In the genomic region with DNA sequence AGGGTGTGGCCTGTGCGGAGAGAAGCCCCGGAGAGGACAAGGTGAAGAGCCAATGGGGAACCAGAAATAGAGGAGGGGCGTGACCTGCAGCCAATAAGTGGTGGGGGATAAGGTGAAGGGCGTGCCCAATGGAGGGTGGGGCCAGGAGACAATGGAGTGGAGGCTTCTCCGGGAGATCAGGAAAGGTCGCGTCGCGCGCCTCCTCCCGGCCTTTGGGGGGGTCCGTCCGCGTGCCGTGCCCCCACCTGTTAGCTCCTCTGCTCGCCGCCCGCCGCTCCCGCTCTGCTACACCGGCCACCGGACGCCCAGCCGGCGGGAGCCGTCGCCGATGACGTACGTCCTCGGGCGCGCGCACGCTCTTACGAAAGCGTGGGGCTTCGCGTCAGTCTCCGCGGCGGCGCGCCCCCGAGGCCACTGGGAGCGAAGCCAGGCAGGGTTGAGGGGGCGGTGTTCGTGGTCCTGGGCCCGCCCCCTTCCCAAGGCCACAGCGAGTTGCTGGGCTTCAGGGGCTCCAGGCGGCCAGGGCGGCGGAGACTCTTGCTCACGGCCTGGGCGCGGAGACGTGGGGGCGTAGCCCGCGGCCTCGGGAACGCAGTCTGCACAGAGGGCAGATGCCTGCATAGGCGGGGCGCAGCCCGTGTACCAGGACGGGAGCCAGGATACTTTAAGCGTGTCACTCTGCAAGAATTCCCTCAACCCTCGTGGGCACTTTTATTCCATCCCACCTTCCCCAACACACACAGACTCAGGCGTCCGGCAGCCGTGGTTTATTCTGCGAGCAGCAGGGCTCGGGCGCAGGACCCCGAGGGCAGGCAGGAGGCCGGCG, we compare ENCODE assay signal across 1 cellular context.
TF ChIP-seq lines count a peak whose summit lies in the region.

A gene (minus strand): TSS at position 337 of the 826 bp plus-strand sequence. CDS start 3,353 bp downstream, outside the sequence.

TF ChIP-seq in HepG2, 621 proteins besides CTCF, POLR2A, EP300 and RAD21 (continued from another document and continues in another):
- TF ChIP-seq, protein P1, sequence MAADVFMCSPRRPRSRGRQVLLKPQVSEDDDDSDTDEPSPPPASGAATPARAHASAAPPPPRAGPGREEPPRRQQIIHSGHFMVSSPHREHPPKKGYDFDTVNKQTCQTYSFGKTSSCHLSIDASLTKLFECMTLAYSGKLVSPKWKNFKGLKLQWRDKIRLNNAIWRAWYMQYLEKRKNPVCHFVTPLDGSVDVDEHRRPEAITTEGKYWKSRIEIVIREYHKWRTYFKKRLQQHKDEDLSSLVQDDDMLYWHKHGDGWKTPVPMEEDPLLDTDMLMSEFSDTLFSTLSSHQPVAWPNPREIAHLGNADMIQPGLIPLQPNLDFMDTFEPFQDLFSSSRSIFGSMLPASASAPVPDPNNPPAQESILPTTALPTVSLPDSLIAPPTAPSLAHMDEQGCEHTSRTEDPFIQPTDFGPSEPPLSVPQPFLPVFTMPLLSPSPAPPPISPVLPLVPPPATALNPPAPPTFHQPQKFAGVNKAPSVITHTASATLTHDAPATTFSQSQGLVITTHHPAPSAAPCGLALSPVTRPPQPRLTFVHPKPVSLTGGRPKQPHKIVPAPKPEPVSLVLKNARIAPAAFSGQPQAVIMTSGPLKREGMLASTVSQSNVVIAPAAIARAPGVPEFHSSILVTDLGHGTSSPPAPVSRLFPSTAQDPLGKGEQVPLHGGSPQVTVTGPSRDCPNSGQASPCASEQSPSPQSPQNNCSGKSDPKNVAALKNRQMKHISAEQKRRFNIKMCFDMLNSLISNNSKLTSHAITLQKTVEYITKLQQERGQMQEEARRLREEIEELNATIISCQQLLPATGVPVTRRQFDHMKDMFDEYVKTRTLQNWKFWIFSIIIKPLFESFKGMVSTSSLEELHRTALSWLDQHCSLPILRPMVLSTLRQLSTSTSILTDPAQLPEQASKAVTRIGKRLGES (CRISPR knock-in tag; IDR thresholded peaks at IDR 0.05; ENCODE audit: borderline replicate concordance), result no peak
- TF ChIP-seq ZNF331 (CRISPR knock-in tag; IDR thresholded peaks at IDR 0.05) (peak; percentile 59; the same call in 1 of the 2 replicates), ZNF547 (CRISPR knock-in tag; IDR thresholded peaks at IDR 0.05) (peak; percentile 70; the same call in 1 of the 2 replicates), ZNF839 (CRISPR knock-in tag; IDR thresholded peaks at IDR 0.05; ENCODE audit: borderline replicate concordance) (0 out of 2 replicates have a peak, but pooled peaks have one; percentile 57), FOXJ3 (CRISPR knock-in tag; IDR thresholded peaks at IDR 0.05; ENCODE audit: borderline replicate concordance) (no peak), ZSCAN20 (CRISPR knock-in tag; IDR thresholded peaks at IDR 0.05; ENCODE audit: borderline replicate concordance) (0 out of 2 replicates have a peak, but pooled peaks have one; percentile 53), NCOR1 (IDR thresholded peaks at IDR 0.05; ENCODE audit: borderline replicate concordance, low read length) (peak; percentile 51; the same call in 1 of the 2 replicates), MATR3 (CRISPR knock-in tag; IDR thresholded peaks at IDR 0.05) (0 out of 2 replicates have a peak, but pooled peaks have one; percentile 71), SMYD3 (CRISPR knock-in tag; IDR thresholded peaks at IDR 0.05) (peak; percentile 90), ZNF572 (CRISPR knock-in tag; IDR thresholded peaks at IDR 0.05) (no peak), ZNF468 (CRISPR knock-in tag; IDR thresholded peaks at IDR 0.05) (0 out of 2 replicates have a peak, but pooled peaks have one; percentile 83), SNRNP70 (IDR thresholded peaks at IDR 0.05; ENCODE audit: low read depth, low read length) (no peak), NFIC (IDR thresholded peaks at IDR 0.05; ENCODE audit: low read length) (no peak), KLF11 (CRISPR knock-in tag; IDR thresholded peaks at IDR 0.05) (0 out of 2 replicates have a peak, but pooled peaks have one; percentile 62), ZNF883 (CRISPR knock-in tag; IDR thresholded peaks at IDR 0.05; ENCODE audit: not compliant biosample characterization) (peak; percentile 59), ZNF644 (CRISPR knock-in tag; IDR thresholded peaks at IDR 0.05; ENCODE audit: low read depth) (no peak), ADNP (CRISPR knock-in tag; IDR thresholded peaks at IDR 0.05) (no peak), PHF20 (CRISPR knock-in tag; IDR thresholded peaks at IDR 0.05) (0 out of 2 replicates have a peak, but pooled peaks have one; percentile 62), MEF2D (CRISPR knock-in tag; IDR thresholded peaks at IDR 0.05) (no peak), PLRG1 (conservative IDR thresholded peaks at IDR 0.05) (no peak), GPN1 (CRISPR knock-in tag; IDR thresholded peaks at IDR 0.05; ENCODE audit: borderline replicate concordance) (no peak), ZNF230 (CRISPR knock-in tag; IDR thresholded peaks at IDR 0.05) (peak; percentile 80; the same call in 1 of the 2 replicates), SRY (CRISPR knock-in tag; IDR thresholded peaks at IDR 0.05) (peak; percentile 45; the same call in 1 of the 2 replicates), ZNF496 (CRISPR knock-in tag; IDR thresholded peaks at IDR 0.05; ENCODE audit: insufficient replicate concordance) (no peak), MTF2 (CRISPR knock-in tag; IDR thresholded peaks at IDR 0.05; ENCODE audit: borderline replicate concordance) (peak; percentile 93; the same call in 1 of the 2 replicates), YEATS4 (CRISPR knock-in tag; IDR thresholded peaks at IDR 0.05; ENCODE audit: borderline replicate concordance) (peak; percentile 90; the same call in 1 of the 2 replicates), ZNF724P (CRISPR knock-in tag; IDR thresholded peaks at IDR 0.05; ENCODE audit: borderline replicate concordance) (peak; percentile 38; the same call in 1 of the 2 replicates), ZKSCAN1 (IDR thresholded peaks at IDR 0.05; ENCODE audit: low read length) (no peak), ELF3 (CRISPR knock-in tag; IDR thresholded peaks at IDR 0.05) (0 out of 2 replicates have a peak, but pooled peaks have one; percentile 11), TBX2 (CRISPR knock-in tag; IDR thresholded peaks at IDR 0.05; ENCODE audit: borderline replicate concordance) (peak; percentile 82; the same call in 1 of the 2 replicates)
- TF ChIP-seq, protein P2, sequence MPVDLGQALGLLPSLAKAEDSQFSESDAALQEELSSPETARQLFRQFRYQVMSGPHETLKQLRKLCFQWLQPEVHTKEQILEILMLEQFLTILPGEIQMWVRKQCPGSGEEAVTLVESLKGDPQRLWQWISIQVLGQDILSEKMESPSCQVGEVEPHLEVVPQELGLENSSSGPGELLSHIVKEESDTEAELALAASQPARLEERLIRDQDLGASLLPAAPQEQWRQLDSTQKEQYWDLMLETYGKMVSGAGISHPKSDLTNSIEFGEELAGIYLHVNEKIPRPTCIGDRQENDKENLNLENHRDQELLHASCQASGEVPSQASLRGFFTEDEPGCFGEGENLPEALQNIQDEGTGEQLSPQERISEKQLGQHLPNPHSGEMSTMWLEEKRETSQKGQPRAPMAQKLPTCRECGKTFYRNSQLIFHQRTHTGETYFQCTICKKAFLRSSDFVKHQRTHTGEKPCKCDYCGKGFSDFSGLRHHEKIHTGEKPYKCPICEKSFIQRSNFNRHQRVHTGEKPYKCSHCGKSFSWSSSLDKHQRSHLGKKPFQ (CRISPR knock-in tag; IDR thresholded peaks at IDR 0.05; ENCODE audit: insufficient replicate concordance), result peak; percentile 80
- TF ChIP-seq, protein P3, sequence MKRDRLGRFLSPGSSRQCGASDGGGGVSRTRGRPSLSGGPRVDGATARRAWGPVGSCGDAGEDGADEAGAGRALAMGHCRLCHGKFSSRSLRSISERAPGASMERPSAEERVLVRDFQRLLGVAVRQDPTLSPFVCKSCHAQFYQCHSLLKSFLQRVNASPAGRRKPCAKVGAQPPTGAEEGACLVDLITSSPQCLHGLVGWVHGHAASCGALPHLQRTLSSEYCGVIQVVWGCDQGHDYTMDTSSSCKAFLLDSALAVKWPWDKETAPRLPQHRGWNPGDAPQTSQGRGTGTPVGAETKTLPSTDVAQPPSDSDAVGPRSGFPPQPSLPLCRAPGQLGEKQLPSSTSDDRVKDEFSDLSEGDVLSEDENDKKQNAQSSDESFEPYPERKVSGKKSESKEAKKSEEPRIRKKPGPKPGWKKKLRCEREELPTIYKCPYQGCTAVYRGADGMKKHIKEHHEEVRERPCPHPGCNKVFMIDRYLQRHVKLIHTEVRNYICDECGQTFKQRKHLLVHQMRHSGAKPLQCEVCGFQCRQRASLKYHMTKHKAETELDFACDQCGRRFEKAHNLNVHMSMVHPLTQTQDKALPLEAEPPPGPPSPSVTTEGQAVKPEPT (CRISPR knock-in tag; IDR thresholded peaks at IDR 0.05; ENCODE audit: low read depth), result no peak; the same call in 1 of the 2 replicates
- TF ChIP-seq, protein P4, sequence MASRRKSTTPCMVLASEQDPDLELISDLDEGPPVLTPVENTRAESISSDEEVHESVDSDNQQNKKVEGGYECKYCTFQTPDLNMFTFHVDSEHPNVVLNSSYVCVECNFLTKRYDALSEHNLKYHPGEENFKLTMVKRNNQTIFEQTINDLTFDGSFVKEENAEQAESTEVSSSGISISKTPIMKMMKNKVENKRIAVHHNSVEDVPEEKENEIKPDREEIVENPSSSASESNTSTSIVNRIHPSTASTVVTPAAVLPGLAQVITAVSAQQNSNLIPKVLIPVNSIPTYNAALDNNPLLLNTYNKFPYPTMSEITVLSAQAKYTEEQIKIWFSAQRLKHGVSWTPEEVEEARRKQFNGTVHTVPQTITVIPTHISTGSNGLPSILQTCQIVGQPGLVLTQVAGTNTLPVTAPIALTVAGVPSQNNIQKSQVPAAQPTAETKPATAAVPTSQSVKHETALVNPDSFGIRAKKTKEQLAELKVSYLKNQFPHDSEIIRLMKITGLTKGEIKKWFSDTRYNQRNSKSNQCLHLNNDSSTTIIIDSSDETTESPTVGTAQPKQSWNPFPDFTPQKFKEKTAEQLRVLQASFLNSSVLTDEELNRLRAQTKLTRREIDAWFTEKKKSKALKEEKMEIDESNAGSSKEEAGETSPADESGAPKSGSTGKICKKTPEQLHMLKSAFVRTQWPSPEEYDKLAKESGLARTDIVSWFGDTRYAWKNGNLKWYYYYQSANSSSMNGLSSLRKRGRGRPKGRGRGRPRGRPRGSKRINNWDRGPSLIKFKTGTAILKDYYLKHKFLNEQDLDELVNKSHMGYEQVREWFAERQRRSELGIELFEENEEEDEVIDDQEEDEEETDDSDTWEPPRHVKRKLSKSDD (CRISPR knock-in tag; IDR thresholded peaks at IDR 0.05; ENCODE audit: low read depth), result peak; percentile 95
- TF ChIP-seq, protein P5, sequence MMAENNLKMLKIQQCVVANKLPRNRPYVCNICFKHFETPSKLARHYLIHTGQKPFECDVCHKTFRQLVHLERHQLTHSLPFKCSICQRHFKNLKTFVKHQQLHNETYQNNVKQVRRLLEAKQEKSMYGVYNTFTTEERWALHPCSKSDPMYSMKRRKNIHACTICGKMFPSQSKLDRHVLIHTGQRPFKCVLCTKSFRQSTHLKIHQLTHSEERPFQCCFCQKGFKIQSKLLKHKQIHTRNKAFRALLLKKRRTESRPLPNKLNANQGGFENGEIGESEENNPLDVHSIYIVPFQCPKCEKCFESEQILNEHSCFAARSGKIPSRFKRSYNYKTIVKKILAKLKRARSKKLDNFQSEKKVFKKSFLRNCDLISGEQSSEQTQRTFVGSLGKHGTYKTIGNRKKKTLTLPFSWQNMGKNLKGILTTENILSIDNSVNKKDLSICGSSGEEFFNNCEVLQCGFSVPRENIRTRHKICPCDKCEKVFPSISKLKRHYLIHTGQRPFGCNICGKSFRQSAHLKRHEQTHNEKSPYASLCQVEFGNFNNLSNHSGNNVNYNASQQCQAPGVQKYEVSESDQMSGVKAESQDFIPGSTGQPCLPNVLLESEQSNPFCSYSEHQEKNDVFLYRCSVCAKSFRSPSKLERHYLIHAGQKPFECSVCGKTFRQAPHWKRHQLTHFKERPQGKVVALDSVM (CRISPR knock-in tag; IDR thresholded peaks at IDR 0.05), result 0 out of 2 replicates have a peak, but pooled peaks have one; percentile 47
- TF ChIP-seq, protein P6, sequence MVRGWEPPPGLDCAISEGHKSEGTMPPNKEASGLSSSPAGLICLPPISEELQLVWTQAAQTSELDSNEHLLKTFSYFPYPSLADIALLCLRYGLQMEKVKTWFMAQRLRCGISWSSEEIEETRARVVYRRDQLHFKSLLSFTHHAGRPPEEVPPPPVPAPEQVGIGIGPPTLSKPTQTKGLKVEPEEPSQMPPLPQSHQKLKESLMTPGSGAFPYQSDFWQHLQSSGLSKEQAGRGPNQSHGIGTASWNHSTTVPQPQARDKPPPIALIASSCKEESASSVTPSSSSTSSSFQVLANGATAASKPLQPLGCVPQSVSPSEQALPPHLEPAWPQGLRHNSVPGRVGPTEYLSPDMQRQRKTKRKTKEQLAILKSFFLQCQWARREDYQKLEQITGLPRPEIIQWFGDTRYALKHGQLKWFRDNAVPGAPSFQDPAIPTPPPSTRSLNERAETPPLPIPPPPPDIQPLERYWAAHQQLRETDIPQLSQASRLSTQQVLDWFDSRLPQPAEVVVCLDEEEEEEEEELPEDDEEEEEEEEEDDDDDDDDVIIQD (CRISPR knock-in tag; IDR thresholded peaks at IDR 0.05; ENCODE audit: low read depth), result peak; percentile 49; the same call in 1 of the 2 replicates
- TF ChIP-seq, protein P7, sequence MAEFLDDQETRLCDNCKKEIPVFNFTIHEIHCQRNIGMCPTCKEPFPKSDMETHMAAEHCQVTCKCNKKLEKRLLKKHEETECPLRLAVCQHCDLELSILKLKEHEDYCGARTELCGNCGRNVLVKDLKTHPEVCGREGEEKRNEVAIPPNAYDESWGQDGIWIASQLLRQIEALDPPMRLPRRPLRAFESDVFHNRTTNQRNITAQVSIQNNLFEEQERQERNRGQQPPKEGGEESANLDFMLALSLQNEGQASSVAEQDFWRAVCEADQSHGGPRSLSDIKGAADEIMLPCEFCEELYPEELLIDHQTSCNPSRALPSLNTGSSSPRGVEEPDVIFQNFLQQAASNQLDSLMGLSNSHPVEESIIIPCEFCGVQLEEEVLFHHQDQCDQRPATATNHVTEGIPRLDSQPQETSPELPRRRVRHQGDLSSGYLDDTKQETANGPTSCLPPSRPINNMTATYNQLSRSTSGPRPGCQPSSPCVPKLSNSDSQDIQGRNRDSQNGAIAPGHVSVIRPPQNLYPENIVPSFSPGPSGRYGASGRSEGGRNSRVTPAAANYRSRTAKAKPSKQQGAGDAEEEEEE (CRISPR knock-in tag; IDR thresholded peaks at IDR 0.05; ENCODE audit: borderline replicate concordance), result no peak
- TF ChIP-seq, protein P8, sequence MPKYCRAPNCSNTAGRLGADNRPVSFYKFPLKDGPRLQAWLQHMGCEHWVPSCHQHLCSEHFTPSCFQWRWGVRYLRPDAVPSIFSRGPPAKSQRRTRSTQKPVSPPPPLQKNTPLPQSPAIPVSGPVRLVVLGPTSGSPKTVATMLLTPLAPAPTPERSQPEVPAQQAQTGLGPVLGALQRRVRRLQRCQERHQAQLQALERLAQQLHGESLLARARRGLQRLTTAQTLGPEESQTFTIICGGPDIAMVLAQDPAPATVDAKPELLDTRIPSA (CRISPR knock-in tag; IDR thresholded peaks at IDR 0.05; ENCODE audit: borderline replicate concordance), result no peak
